34 cellular contexts compared by ENCODE assay signal in genomic region chr6:43914272-43915147, GRCh38.
DNase-seq lines count a peak whose midpoint lies in the region; ATAC-seq, FAIRE-seq and TF ChIP-seq lines count a peak whose summit lies in the region.
"Had no signal": no experiment of that assay in that cellular context is flagged by ENCODE, and none has a peak within 500 bp of the region (broad histone marks: within the 10 kb centered on the region; RNA-seq: fewer than 3 reads in every experiment).

No MANE protein-coding gene starts in this region.

- H3K27ac ChIP-seq in OCI-LY3 (ENCODE audit: low read length), result no peak overlapping the region
- H3K27ac ChIP-seq in HepG2 (ENCODE audit: extremely low read length, insufficient read depth, low read length), result peak overlapping the region; percentile 85
- peak overlapping the region; percentile 25 for H3K27ac ChIP-seq in smooth muscle cell (ENCODE audit: low read depth)
- H3K27ac ChIP-seq in spleen, result no peak overlapping the region
- H3K27ac ChIP-seq: gastrocnemius medialis, parathyroid adenoma, SJCRH30, vagina had no signal

- peaks cover 48% of the 10 kb centered on the region for H3K36me3 Mint-ChIP-seq in Calu3 (ENCODE audit: insufficient read depth, unreplicated experiment)
- H3K36me3 Mint-ChIP-seq: activated naive CD8-positive, alpha-beta T cell; IgD-negative memory B cell; T-cell had no signal

- POLR2A ChIA-PET in HepG2 (lab: Yijun Ruan, JAX), result interaction anchor here (1.6 to 6.8 kb wide), 4 partner anchors 11 to 279 kb away, joined by 6 to 133 read pairs (median 16); partner anchors contain the start of genes MAD2L1BP and VEGFA

- no peaks in the 10 kb centered on the region for H4K20me1 ChIP-seq in OCI-LY3 (ENCODE audit: insufficient read depth, low read length)
- H4K20me1 ChIP-seq in HepG2 (ENCODE audit: insufficient read depth, low read length), result no peaks in the 10 kb centered on the region
- no peaks in the 10 kb centered on the region for H4K20me1 ChIP-seq in smooth muscle cell (ENCODE audit: low read depth)

- H3F3A ChIP-seq in smooth muscle cell (ENCODE audit: low read depth), result peaks cover 8% of the 10 kb centered on the region

- H3K9me3 ChIP-seq in OCI-LY3 (ENCODE audit: insufficient read depth, low read length), result no peaks in the 10 kb centered on the region
- H3K9me3 ChIP-seq in HepG2 (ENCODE audit: low read length), result no peaks in the 10 kb centered on the region
- H3K9me3 ChIP-seq in smooth muscle cell (replicated peaks; ENCODE audit: low read depth), result no peaks in the 10 kb centered on the region
- H3K9me3 ChIP-seq in spleen, result no peaks in the 10 kb centered on the region
- H3K9me3 ChIP-seq: BE2C, gastrocnemius medialis, mucosa of descending colon, SJCRH30, vagina had no signal

- FAIRE-seq in HepG2 (lab: Jason Lieb, UNC), result no peak
- FAIRE-seq: endothelial cell of umbilical vein, small intestine had no signal

- ATAC-seq in HepG2, result no peak
- no peak for ATAC-seq in GM18873 (IDR thresholded peaks at IDR 0.05; ENCODE audit: low FRiP score, unreplicated experiment)
- ATAC-seq in HG03139 (IDR thresholded peaks at IDR 0.05; ENCODE audit: unreplicated experiment), result no peak
- ATAC-seq: gastrocnemius medialis; stimulated activated naive CD8-positive, alpha-beta T cell treated with anti-CD3 and anti-CD28 coated beads, Interleukin-15, Interleukin-2, amounts not matched to agents 100 U/mL and 50 U/mL, for 24 hours; T-cell had no signal

- TF ChIP-seq POLR2A in HepG2 (IDR thresholded peaks at IDR 0.05; ENCODE audit: insufficient read depth in 1 of 2, low read depth in 2 of 2, low read length in 2 of 2), result no peak
- no peak for TF ChIP-seq POLR2A in spleen (IDR thresholded peaks at IDR 0.05)

- H3K27me3 ChIP-seq in OCI-LY3 (ENCODE audit: low read depth, low read length), result no peaks in the 10 kb centered on the region
- H3K27me3 ChIP-seq in HepG2 (ENCODE audit: control insufficient read depth in 1 of 2, insufficient read depth in 2 of 2, low read length in 2 of 2), result no peaks in the 10 kb centered on the region
- no peaks in the 10 kb centered on the region for H3K27me3 ChIP-seq in smooth muscle cell (ENCODE audit: low read depth)
- no peaks in the 10 kb centered on the region for H3K27me3 ChIP-seq in spleen (replicated peaks in 1 of 7)
- H3K27me3 ChIP-seq: BE2C, gastrocnemius medialis, hepatocyte, vagina had no signal

- H3K27ac Mint-ChIP-seq in Calu3 (ENCODE audit: unreplicated experiment), result peak overlapping the region; percentile 95
- H3K27ac Mint-ChIP-seq: activated B cell treated with CpG ODN at 0.5 μM for 24 hours; activated CD4-positive, alpha-beta T cell treated with anti-CD3 and anti-CD28 coated beads, Interleukin-2, amount 10 ng/mL, durations not matched to agents 7 days and 5 days; activated naive CD8-positive, alpha-beta T cell; IgD-negative memory B cell; nephron progenitor cell; T-cell had no signal

- no peak overlapping the region for H2AFZ ChIP-seq in OCI-LY3 (ENCODE audit: low read depth, low read length)
- H2AFZ ChIP-seq in HepG2 (ENCODE audit: low read length), result no peak overlapping the region
- no peak overlapping the region for H2AFZ ChIP-seq in smooth muscle cell (ENCODE audit: low read depth)
- H2AFZ ChIP-seq: hepatocyte, parathyroid adenoma had no signal

- no peaks in the 10 kb centered on the region for H3K9me3 Mint-ChIP-seq in Calu3 (ENCODE audit: low read depth, unreplicated experiment)
- H3K9me3 Mint-ChIP-seq: activated B cell treated with CpG ODN at 0.5 μM for 24 hours; activated CD4-positive, alpha-beta T cell treated with anti-CD3 and anti-CD28 coated beads, Interleukin-2, amount 10 ng/mL, durations not matched to agents 7 days and 5 days; IgD-negative memory B cell; nephron progenitor cell; T-cell had no signal

- peak overlapping the region; percentile 24; the same call in 1 of the 2 replicates for H3K4me2 ChIP-seq in OCI-LY3 (ENCODE audit: low read length)
- no peak overlapping the region for H3K4me2 ChIP-seq in HepG2 (ENCODE audit: low read depth, low read length)
- peak overlapping the region; percentile 23 for H3K4me2 ChIP-seq in smooth muscle cell
- H3K4me2 ChIP-seq: hepatocyte had no signal

- CTCF ChIA-PET in Calu3 (lab: Charles Lee) (interaction anchor here (1.0 to 4.2 kb wide), 4 partner anchors 12 to 145 kb away, joined by 3 to 43 read pairs (median 18); no protein-coding TSS in a partner anchor), HepG2 (lab: Yijun Ruan, JAX; ENCODE audit: low intra/inter-chr PET ratio, low total read pairs) (no interaction called here)

- no TSS peak for BruUV-seq in Calu3 (replicated peaks; lab: Mats Ljungman, UMichigan)
- BruUV-seq in HepG2 (replicated peaks; lab: Mats Ljungman, UMichigan), result no TSS peak

- TF ChIP-seq CTCF in Calu3 (IDR thresholded peaks at IDR 0.05; ENCODE audit: unreplicated experiment) (no peak), OCI-LY3 (IDR thresholded peaks at IDR 0.05; ENCODE audit: low read depth, low read length) (no peak), HepG2 (CRISPR knock-in tag; IDR thresholded peaks at IDR 0.05) (no peak), smooth muscle cell (IDR thresholded peaks at IDR 0.05; ENCODE audit: borderline replicate concordance, insufficient read depth, poor library complexity, severe bottlenecking) (no peak), spleen (IDR thresholded peaks at IDR 0.05 in 8 of 11, conservative IDR thresholded peaks at IDR 0.05 in 3 of 11) (no peak)

- TF ChIP-seq EP300 in HepG2 (IDR thresholded peaks at IDR 0.05; ENCODE audit: low read depth in 2 of 2, low read length in 2 of 2) (no peak), HepG2 (CRISPR knock-in tag; IDR thresholded peaks at IDR 0.05; ENCODE audit: borderline replicate concordance) (no peak)

- no peak for TF ChIP-seq RAD21 in HepG2 (CRISPR knock-in tag; IDR thresholded peaks at IDR 0.05)

- H3K9ac ChIP-seq in OCI-LY3 (ENCODE audit: low read length) (no peak overlapping the region; the same call in 1 of the 2 replicates), HepG2 (ENCODE audit: insufficient read depth, low read depth, low read length) (0 out of 2 replicates have a peak overlapping the region, but pooled peaks have one; percentile 1), smooth muscle cell (ENCODE audit: low read depth) (no peak overlapping the region)
- H3K9ac ChIP-seq: parathyroid adenoma had no signal

- H3K4me3 ChIP-seq in OCI-LY3 (ENCODE audit: low read length) (no peak overlapping the region), HepG2 (replicated peaks in 1 of 3; ENCODE audit: insufficient read depth in 1 of 3, low read depth in 2 of 3, low read length in 3 of 3) (no peak overlapping the region), smooth muscle cell (no peak overlapping the region), spleen (no peak overlapping the region)
- H3K4me3 ChIP-seq: gastrocnemius medialis, hepatocyte, mucosa of descending colon, SJCRH30, vagina had no signal

- no peaks in the 10 kb centered on the region for H3K27me3 Mint-ChIP-seq in Calu3 (ENCODE audit: unreplicated experiment)
- H3K27me3 Mint-ChIP-seq: activated CD4-positive, alpha-beta T cell treated with anti-CD3 and anti-CD28 coated beads, Interleukin-2, amount 10 ng/mL, durations not matched to agents 7 days and 5 days; activated naive CD8-positive, alpha-beta T cell; IgD-negative memory B cell had no signal

- no peaks in the 10 kb centered on the region for H3K79me2 ChIP-seq in OCI-LY3 (ENCODE audit: low read length)
- H3K79me2 ChIP-seq in HepG2 (ENCODE audit: insufficient read depth, low read length), result no peaks in the 10 kb centered on the region
- H3K79me2 ChIP-seq in smooth muscle cell (ENCODE audit: low read depth), result no peaks in the 10 kb centered on the region
- H3K79me2 ChIP-seq: hepatocyte, parathyroid adenoma had no signal

- H3K36me3 ChIP-seq in OCI-LY3 (replicated peaks; ENCODE audit: low read depth, low read length) (no peaks in the 10 kb centered on the region), HepG2 (replicated peaks in 1 of 2; ENCODE audit: control insufficient read depth in 1 of 2, insufficient read depth in 2 of 2, low read length in 2 of 2) (no peaks in the 10 kb centered on the region), smooth muscle cell (ENCODE audit: low read depth) (no peaks in the 10 kb centered on the region), spleen (no peaks in the 10 kb centered on the region)
- H3K36me3 ChIP-seq: BE2C, gastrocnemius medialis, SJCRH30, vagina had no signal

- H3K4me3 Mint-ChIP-seq in Calu3 (ENCODE audit: low read depth, unreplicated experiment), result peak overlapping the region; percentile 18
- H3K4me3 Mint-ChIP-seq: activated B cell treated with CpG ODN at 0.5 μM for 24 hours; activated CD4-positive, alpha-beta T cell treated with anti-CD3 and anti-CD28 coated beads, Interleukin-2, amount 10 ng/mL, durations not matched to agents 7 days and 5 days; activated naive CD8-positive, alpha-beta T cell; IgD-negative memory B cell; nephron progenitor cell; T-cell had no signal

- in situ Hi-C loops in HepG2 (cut with HindIII; ENCODE audit: extremely low pct_ligation_motif_present, low pct_unique_long_range_greater_than_20kb), result no loop called here

- WGBS in HepG2 (ENCODE audit: low lambda C conversion rate), result 86% methylated on average over 11 of the region's 11 CpGs
- 68% methylated on average over 11 of the region's 11 CpGs for WGBS in smooth muscle cell (ENCODE audit: low lambda C conversion rate)
- 69 to 94% (median 84%) methylated on average over 6 to 11 of the region's 11 CpGs for WGBS in spleen, 5 donors

- intact Hi-C loops in Calu3 (cut with micrococcal nuclease; ENCODE audit: unreplicated experiment) (no loop called here), HepG2 (cut with micrococcal nuclease; ENCODE audit: unreplicated experiment) (loop anchor here (5.0 kb wide), 1 partner anchor 38 kb away; no protein-coding TSS in a partner anchor), spleen (cut with DNase I; ENCODE audit: low total_unique reads) (no loop called here)

- peaks cover 100% of the 10 kb centered on the region for H3K4me1 Mint-ChIP-seq in Calu3 (ENCODE audit: low read depth, unreplicated experiment)
- H3K4me1 Mint-ChIP-seq: activated B cell treated with CpG ODN at 0.5 μM for 24 hours; activated CD4-positive, alpha-beta T cell treated with anti-CD3 and anti-CD28 coated beads, Interleukin-2, amount 10 ng/mL, durations not matched to agents 7 days and 5 days; IgD-negative memory B cell had no signal

- H3K4me1 ChIP-seq in OCI-LY3 (ENCODE audit: low read length) (peaks cover 15% of the 10 kb centered on the region), HepG2 (ENCODE audit: insufficient read depth, low read length) (peaks cover 100% of the 10 kb centered on the region), smooth muscle cell (ENCODE audit: low read depth) (peaks cover 26% of the 10 kb centered on the region), spleen (peaks cover 5 to 32% (median 24%) of the 10 kb centered on the region in 6 donors)
- H3K4me1 ChIP-seq: parathyroid adenoma had no signal

- no peak for DNase-seq in Calu3
- no peak for DNase-seq in HepG2 (ENCODE audit: low spot score)
- DNase-seq in smooth muscle cell (lab: John Stamatoyannopoulos, UW; ENCODE audit: unreplicated experiment), result no peak
- DNase-seq in spleen, result no peak
- DNase-seq in ecto neural progenitor cell (ENCODE audit: low spot score), result no peak
- DNase-seq: activated B cell treated with CpG ODN at 0.5 μM for 24 hours; activated CD4-positive, alpha-beta T cell treated with anti-CD3 and anti-CD28 coated beads, Interleukin-2, amount 10 ng/mL, durations not matched to agents 7 days and 5 days; activated effector memory CD4-positive, alpha-beta T cell treated with anti-CD3 and anti-CD28 coated beads, Interleukin-2, amount 50 U/mL, for 16 hours; activated T-cell treated with anti-CD3 and anti-CD28 coated beads, Interleukin-2, amount 50 U/mL, for 1 hour; anterior cingulate cortex; BE2C; caudate nucleus; DND-41; gastrocnemius medialis; GF-D8; NCI-H1048; NCI-H187; nephron progenitor cell; RPMI8226; SJCRH30; stimulated activated CD4-positive, alpha-beta T cell treated with anti-CD3 and anti-CD28 coated beads, Interleukin-1b, Interleukin-23, amount 100 ng/mL, for 48 hours; stimulated activated naive CD8-positive, alpha-beta T cell treated with anti-CD3 and anti-CD28 coated beads, Interleukin-15, Interleukin-2, amounts not matched to agents 100 U/mL and 50 U/mL, for 24 hours; T-cell had no signal

Comparison
In these comparisons a context has a peak if more than half of its experiments do, and no peak if none do; other contexts are left out.
1. H3K27ac ChIP-seq: peak in HepG2 (single experiment) and smooth muscle cell (single experiment); none in OCI-LY3 (single experiment) and spleen (0 of 8).